In genomic region chr19:35899547-35900214, GRCh38 we compare ENCODE assay signal across 8 cellular contexts. TPM values are rescaled to one million over a fixed set of nuclear protein-coding genes. Genes with fewer than 3 reads are reported as not detected.
DNase-seq lines count a peak whose midpoint lies in the region; ATAC-seq, FAIRE-seq and TF ChIP-seq lines count a peak whose summit lies in the region.

No MANE protein-coding gene starts in this region.

- in situ Hi-C loops in HepG2 (cut with HindIII; ENCODE audit: extremely low pct_ligation_motif_present, low pct_unique_long_range_greater_than_20kb): no loop called here

- CTCF ChIA-PET in A549 (lab: Yijun Ruan, JAX) (interaction anchor here (1.4 to 1.9 kb wide), 3 partner anchors 18 to 33 kb away, joined by 4 to 7 read pairs (median 6); no protein-coding TSS in a partner anchor), HepG2 (lab: Yijun Ruan, JAX; ENCODE audit: low intra/inter-chr PET ratio, low total read pairs) (no interaction called here)

- H3K79me2 ChIP-seq in HepG2 (ENCODE audit: insufficient read depth, low read length): no peaks in the 10 kb centered on the region

- TF ChIP-seq RAD21 in A549 (conservative IDR thresholded peaks at IDR 0.05 in 1 of 2, IDR thresholded peaks at IDR 0.05 in 1 of 2): no peak
- TF ChIP-seq RAD21 in HepG2 (CRISPR knock-in tag; IDR thresholded peaks at IDR 0.05): no peak

- H3K36me3 ChIP-seq in HepG2 (replicated peaks in 1 of 2; ENCODE audit: control insufficient read depth in 1 of 2, insufficient read depth in 2 of 2, low read length in 2 of 2): peaks cover 3 to 16% of the 10 kb centered on the region in 2 experiments; a peak in 2 of 5 replicates

- DNase-seq in A549 (ENCODE audit: low read depth in 1 of 2, low spot score in 1 of 2) (peak; percentile 93 to 98), NCI-H524 treated with DMSO at 0.1 percent for 48 hours (lab: John Stamatoyannopoulos, UW) (peak; percentile 36), dermis blood vessel endothelial cell (peak; percentile 89), HepG2 (ENCODE audit: low spot score) (peak; percentile 47)
- peak; percentile 86 to 90 for DNase-seq in activated CD4-positive, alpha-beta T cell treated with anti-CD3 and anti-CD28 coated beads, Interleukin-2, amount 50 U/mL, for 48 hours
- peak; percentile 86 for DNase-seq in stimulated activated CD4-positive, alpha-beta T cell treated with anti-CD3 and anti-CD28 coated beads, Interleukin-2, amount 100 ng/mL, for 4 hours (ENCODE audit: low read depth)

- peak overlapping the region; percentile 44 for H2AFZ ChIP-seq in HepG2 (ENCODE audit: low read length)

- H4K20me1 ChIP-seq in HepG2 (ENCODE audit: insufficient read depth, low read length): no peaks in the 10 kb centered on the region

- POLR2A ChIA-PET in A549 (lab: Yijun Ruan, JAX) (interaction anchor here (1.0 to 1.4 kb wide), 3 partner anchors 32 to 197 kb away, joined by 4 to 14 read pairs (median 5); no protein-coding TSS in a partner anchor), HepG2 (lab: Yijun Ruan, JAX) (interaction anchor here (1.1 to 1.7 kb wide), 2 partner anchors 32 to 154 kb away, joined by 4 read pairs; partner anchors contain the start of gene THAP8)

- H3K4me3 ChIP-seq in A549 (peak overlapping the region; percentile 84), HepG2 (replicated peaks in 1 of 3; ENCODE audit: insufficient read depth in 1 of 3, low read depth in 2 of 3, low read length in 3 of 3) (peak overlapping the region; percentile 90 to 92 (median 92))

- ATAC-seq in A549 (peak; percentile 85 to 88), GM18517 (IDR thresholded peaks at IDR 0.05; ENCODE audit: unreplicated experiment) (peak; percentile 39), HG03354 (IDR thresholded peaks at IDR 0.05; ENCODE audit: poor library complexity, severe bottlenecking, unreplicated experiment) (peak; percentile 42), HepG2 (peak; percentile 80)

- H3K9me3 ChIP-seq in A549 (no peaks in the 10 kb centered on the region), HepG2 (ENCODE audit: low read length) (no peaks in the 10 kb centered on the region)

- H3K9ac ChIP-seq in HepG2 (ENCODE audit: insufficient read depth, low read depth, low read length): peak overlapping the region; percentile 73

- 1% methylated on average over 36 of the region's 43 CpGs for WGBS in A549 (ENCODE audit: missing lambda C conversion rate)
- WGBS in HepG2 (ENCODE audit: low lambda C conversion rate): under 1% methylated on average over 26 of the region's 43 CpGs

- intact Hi-C loops in HepG2 (cut with micrococcal nuclease; ENCODE audit: unreplicated experiment): loop anchor here (5.0 kb wide), 1 partner anchor 38 kb away; the partner anchor contains the start of gene LRFN3

- peak; percentile 77 for TF ChIP-seq POLR2A in A549 (IDR thresholded peaks at IDR 0.05; ENCODE audit: low read length)
- peak in 1 of 2 experiments; percentile 57; a peak in 2 of 4 replicates for TF ChIP-seq POLR2A in HepG2 (IDR thresholded peaks at IDR 0.05; ENCODE audit: insufficient read depth in 1 of 2, low read depth in 2 of 2, low read length in 2 of 2)

- H3K27ac ChIP-seq in A549: peak overlapping the region; percentile 80 to 89
- peak overlapping the region; percentile 55 for H3K27ac ChIP-seq in HepG2 (ENCODE audit: extremely low read length, insufficient read depth, low read length)

- no TSS peak for BruUV-seq in HepG2 (replicated peaks; lab: Mats Ljungman, UMichigan)

- H3K4me1 ChIP-seq in A549: peaks cover 26% of the 10 kb centered on the region
- H3K4me1 ChIP-seq in HepG2 (ENCODE audit: insufficient read depth, low read length): peaks cover 42% of the 10 kb centered on the region

- no peak for TF ChIP-seq CTCF in A549 (IDR thresholded peaks at IDR 0.05)
- no peak for TF ChIP-seq CTCF in HepG2 (CRISPR knock-in tag; IDR thresholded peaks at IDR 0.05)

- H3K27me3 ChIP-seq in HepG2 (ENCODE audit: control insufficient read depth in 1 of 2, insufficient read depth in 2 of 2, low read length in 2 of 2): 0 out of 5 replicates have a peak, but pooled peaks cover 0 to 9% of the 10 kb centered on the region in 2 experiments

- H3K4me2 ChIP-seq in A549 (peak overlapping the region; percentile 89), HepG2 (ENCODE audit: low read depth, low read length) (peak overlapping the region; percentile 78)

- TF ChIP-seq EP300 in A549 (IDR thresholded peaks at IDR 0.05): no peak; a peak in 1 of 5 replicates
- TF ChIP-seq EP300 in HepG2 (IDR thresholded peaks at IDR 0.05; ENCODE audit: low read depth in 2 of 2, low read length in 2 of 2): peak in 1 of 2 experiments; percentile 25; a peak in 1 of 4 replicates
- TF ChIP-seq EP300 in HepG2 (CRISPR knock-in tag; IDR thresholded peaks at IDR 0.05; ENCODE audit: borderline replicate concordance): no peak

- FAIRE-seq in A549 (lab: Jason Lieb, UNC): peak; percentile 96
- no peak for FAIRE-seq in HepG2 (lab: Jason Lieb, UNC)

RNA-seq across cellular contexts. Expression of gene NFKBID, which starts 0.7 kb away (rescaled TPM):
- 4.0 and 4.1 TPM in 2 replicates for polyA plus RNA-seq in A549 (2011; rRNA removed)
- 9.6 and 11.4 TPM in 2 replicates for polyA plus RNA-seq in A549 (2012; cell fraction: cytosol; rRNA removed)
- polyA plus RNA-seq in A549 (2012; cell fraction: nucleus; rRNA removed): 59.9 and 65.7 TPM in 2 replicates
- polyA plus RNA-seq in A549 (2017; fragmentation: RNase III; extraction: RNeasy Plus Mini Kit Qiagen cat#74134 plus additional on column Dnase treatment): 8.5 to 14.8 TPM (median 9.6 TPM) in 3 replicates
- polyA minus RNA-seq in A549 (2011; rRNA and poly(A)+ RNA removed): 8.8 and 9.4 TPM in 2 replicates
- total RNA-seq in dermis blood vessel endothelial cell: 2.7 and 3.2 TPM in 2 replicates
- total RNA-seq in HepG2 (2016; rRNA removed; fragmentation: Illumina TruSeq; extraction: Trizol): 0.38 and 2.1 TPM in 2 replicates
- 1.1 and 1.7 TPM in 2 replicates for total RNA-seq in HepG2 (2016; cell fraction: cytosol; rRNA removed; fragmentation: Illumina TruSeq; extraction: Trizol; ENCODE audit: low read depth)
- 0.33 and 1.8 TPM in 2 replicates for total RNA-seq in HepG2 (2016; cell fraction: insoluble cytoplasmic fraction; rRNA removed; fragmentation: Illumina TruSeq; extraction: Trizol)
- total RNA-seq in HepG2 (2016; cell fraction: membrane; rRNA removed; fragmentation: Illumina TruSeq; extraction: Trizol): 0.87 and 2.1 TPM in 2 replicates
- 1.2 and 3.4 TPM in 2 replicates for total RNA-seq in HepG2 (2016; cell fraction: nucleus; rRNA removed; fragmentation: Illumina TruSeq; extraction: Trizol)
- 1.6 and 2.3 TPM in 2 replicates for polyA plus RNA-seq in HepG2 (2011; rRNA removed)
- polyA plus RNA-seq in HepG2 (2011; cell fraction: cytosol; rRNA removed): 0.45 and 0.74 TPM in 2 replicates
- polyA plus RNA-seq in HepG2 (2011; cell fraction: nucleus; rRNA removed): 13.5 and 15.3 TPM in 2 replicates
- polyA plus RNA-seq in HepG2 (2012): 0.69 and 1.1 TPM in 2 replicates
- 1.3 and 1.8 TPM in 2 replicates for polyA plus RNA-seq in HepG2 (2016; cell fraction: cytosol; fragmentation: Illumina TruSeq; extraction: Trizol; ENCODE audit: low read depth)
- polyA plus RNA-seq in HepG2 (2016; cell fraction: insoluble cytoplasmic fraction; fragmentation: Illumina TruSeq; extraction: Trizol; ENCODE audit: low read depth): 0.28 and 0.74 TPM in 2 replicates
- 0.70 and 1.0 TPM in 2 replicates for polyA plus RNA-seq in HepG2 (2016; cell fraction: membrane; fragmentation: Illumina TruSeq; extraction: Trizol; ENCODE audit: low read depth)
- polyA plus RNA-seq in HepG2 (2016; cell fraction: nucleus; fragmentation: Illumina TruSeq; extraction: Trizol; ENCODE audit: insufficient read depth, low read depth): 6.4 and 8.2 TPM in 2 replicates
- polyA minus RNA-seq in HepG2 (2011; rRNA and poly(A)+ RNA removed; ENCODE audit: low replicate concordance): 8.6 and 15.8 TPM in 2 replicates
- 2.5 TPM in 1 of 2 replicates, not detected in the other for polyA minus RNA-seq in HepG2 (2011; cell fraction: cytosol; rRNA and poly(A)+ RNA removed)
- polyA minus RNA-seq in HepG2 (2011; cell fraction: nucleus; rRNA and poly(A)+ RNA removed): 7.7 and 8.0 TPM in 2 replicates

RNA-seq across cellular contexts. Expression of gene HCST, which starts 2.6 kb away (rescaled TPM):
- polyA plus RNA-seq in A549 (2011; rRNA removed): 0.19 TPM in 1 of 2 replicates, not detected in the other
- 0.30 and 0.38 TPM in 2 replicates for polyA plus RNA-seq in A549 (2012; cell fraction: cytosol; rRNA removed)
- 0.45 and 0.58 TPM in 2 replicates for polyA plus RNA-seq in A549 (2012; cell fraction: nucleus; rRNA removed)
- 0.49 to 0.69 TPM in 2 of 3 replicates, not detected in the other for polyA plus RNA-seq in A549 (2017; fragmentation: RNase III; extraction: RNeasy Plus Mini Kit Qiagen cat#74134 plus additional on column Dnase treatment)
- polyA minus RNA-seq in A549 (2011; rRNA and poly(A)+ RNA removed): 2.2 TPM in 1 of 2 replicates, not detected in the other
- 0.19 TPM in 1 of 2 replicates, not detected in the other for total RNA-seq in dermis blood vessel endothelial cell
- 0.24 TPM in 1 of 2 replicates, not detected in the other for total RNA-seq in HepG2 (2016; rRNA removed; fragmentation: Illumina TruSeq; extraction: Trizol)
- total RNA-seq in HepG2 (2016; cell fraction: cytosol; rRNA removed; fragmentation: Illumina TruSeq; extraction: Trizol; ENCODE audit: low read depth): 0.79 TPM in 1 of 2 replicates, not detected in the other
- not detected in 2 replicates for total RNA-seq in HepG2 (2016; cell fraction: insoluble cytoplasmic fraction; rRNA removed; fragmentation: Illumina TruSeq; extraction: Trizol)
- 0.65 TPM in 1 of 2 replicates, not detected in the other for total RNA-seq in HepG2 (2016; cell fraction: membrane; rRNA removed; fragmentation: Illumina TruSeq; extraction: Trizol)
- total RNA-seq in HepG2 (2016; cell fraction: nucleus; rRNA removed; fragmentation: Illumina TruSeq; extraction: Trizol): not detected in 2 replicates
- 1.2 and 2.3 TPM in 2 replicates for polyA plus RNA-seq in HepG2 (2011; rRNA removed)
- 2.2 TPM in 2 replicates for polyA plus RNA-seq in HepG2 (2011; cell fraction: cytosol; rRNA removed)
- polyA plus RNA-seq in HepG2 (2011; cell fraction: nucleus; rRNA removed): 0.64 and 0.72 TPM in 2 replicates
- 0.37 and 0.60 TPM in 2 replicates for polyA plus RNA-seq in HepG2 (2012)
- 0.61 TPM in 1 of 2 replicates, not detected in the other for polyA plus RNA-seq in HepG2 (2016; cell fraction: cytosol; fragmentation: Illumina TruSeq; extraction: Trizol; ENCODE audit: low read depth)
- polyA plus RNA-seq in HepG2 (2016; cell fraction: insoluble cytoplasmic fraction; fragmentation: Illumina TruSeq; extraction: Trizol; ENCODE audit: low read depth): not detected in 2 replicates
- not detected in 2 replicates for polyA plus RNA-seq in HepG2 (2016; cell fraction: membrane; fragmentation: Illumina TruSeq; extraction: Trizol; ENCODE audit: low read depth)
- 1.6 TPM in 2 replicates for polyA plus RNA-seq in HepG2 (2016; cell fraction: nucleus; fragmentation: Illumina TruSeq; extraction: Trizol; ENCODE audit: insufficient read depth, low read depth)
- 0.77 and 4.2 TPM in 2 replicates for polyA minus RNA-seq in HepG2 (2011; rRNA and poly(A)+ RNA removed; ENCODE audit: low replicate concordance)
- polyA minus RNA-seq in HepG2 (2011; cell fraction: cytosol; rRNA and poly(A)+ RNA removed): not detected in 2 replicates
- not detected in 2 replicates for polyA minus RNA-seq in HepG2 (2011; cell fraction: nucleus; rRNA and poly(A)+ RNA removed)

RNA-seq across cellular contexts. Expression of gene TYROBP, which starts 8.4 kb away (rescaled TPM):
- polyA plus RNA-seq in A549 (2011; rRNA removed) (not detected in 2 replicates), A549 (2017; fragmentation: RNase III; extraction: RNeasy Plus Mini Kit Qiagen cat#74134 plus additional on column Dnase treatment) (0.21 TPM in 1 of 3 replicates, not detected in the others), HepG2 (2011; rRNA removed) (0.20 TPM in 1 of 2 replicates, not detected in the other)
- 0.14 and 0.34 TPM in 2 replicates for polyA plus RNA-seq in A549 (2012; cell fraction: cytosol; rRNA removed)
- 0.29 TPM in 1 of 2 replicates, not detected in the other for polyA plus RNA-seq in A549 (2012; cell fraction: nucleus; rRNA removed)
- polyA minus RNA-seq in A549 (2011; rRNA and poly(A)+ RNA removed): 2.1 TPM in 1 of 2 replicates, not detected in the other
- total RNA-seq in dermis blood vessel endothelial cell (not detected in 2 replicates), HepG2 (2016; rRNA removed; fragmentation: Illumina TruSeq; extraction: Trizol) (not detected in 2 replicates)
- total RNA-seq in HepG2 (2016; cell fraction: cytosol; rRNA removed; fragmentation: Illumina TruSeq; extraction: Trizol; ENCODE audit: low read depth): not detected in 2 replicates
- total RNA-seq in HepG2 (2016; cell fraction: insoluble cytoplasmic fraction; rRNA removed; fragmentation: Illumina TruSeq; extraction: Trizol): not detected in 2 replicates
- not detected in 2 replicates for total RNA-seq in HepG2 (2016; cell fraction: membrane; rRNA removed; fragmentation: Illumina TruSeq; extraction: Trizol)
- not detected in 2 replicates for total RNA-seq in HepG2 (2016; cell fraction: nucleus; rRNA removed; fragmentation: Illumina TruSeq; extraction: Trizol)
- polyA plus RNA-seq in HepG2 (2011; cell fraction: cytosol; rRNA removed): not detected in 2 replicates
- not detected in 2 replicates for polyA plus RNA-seq in HepG2 (2011; cell fraction: nucleus; rRNA removed)
- polyA plus RNA-seq in HepG2 (2012): not detected in 2 replicates
- not detected in 2 replicates for polyA plus RNA-seq in HepG2 (2016; cell fraction: cytosol; fragmentation: Illumina TruSeq; extraction: Trizol; ENCODE audit: low read depth)
- polyA plus RNA-seq in HepG2 (2016; cell fraction: insoluble cytoplasmic fraction; fragmentation: Illumina TruSeq; extraction: Trizol; ENCODE audit: low read depth): not detected in 2 replicates
- not detected in 2 replicates for polyA plus RNA-seq in HepG2 (2016; cell fraction: membrane; fragmentation: Illumina TruSeq; extraction: Trizol; ENCODE audit: low read depth)
- polyA plus RNA-seq in HepG2 (2016; cell fraction: nucleus; fragmentation: Illumina TruSeq; extraction: Trizol; ENCODE audit: insufficient read depth, low read depth): not detected in 2 replicates
- polyA minus RNA-seq in HepG2 (2011; rRNA and poly(A)+ RNA removed; ENCODE audit: low replicate concordance): not detected in 2 replicates
- polyA minus RNA-seq in HepG2 (2011; cell fraction: cytosol; rRNA and poly(A)+ RNA removed): not detected in 2 replicates
- polyA minus RNA-seq in HepG2 (2011; cell fraction: nucleus; rRNA and poly(A)+ RNA removed): not detected in 2 replicates

RNA-seq across cellular contexts. Expression of gene APLP1, which starts 31.3 kb away (rescaled TPM):
- polyA plus RNA-seq in A549 (2011; rRNA removed): 55.3 and 60.4 TPM in 2 replicates
- polyA plus RNA-seq in A549 (2012; cell fraction: cytosol; rRNA removed): 63.3 and 100 TPM in 2 replicates
- polyA plus RNA-seq in A549 (2012; cell fraction: nucleus; rRNA removed): 124 and 186 TPM in 2 replicates
- polyA plus RNA-seq in A549 (2017; fragmentation: RNase III; extraction: RNeasy Plus Mini Kit Qiagen cat#74134 plus additional on column Dnase treatment): 52.1 to 54.8 TPM (median 54.7 TPM) in 3 replicates
- polyA minus RNA-seq in A549 (2011; rRNA and poly(A)+ RNA removed): 21.6 and 32.7 TPM in 2 replicates
- 1.9 and 2.5 TPM in 2 replicates for total RNA-seq in dermis blood vessel endothelial cell
- total RNA-seq in HepG2 (2016; rRNA removed; fragmentation: Illumina TruSeq; extraction: Trizol): 2.3 and 2.9 TPM in 2 replicates
- 0.79 and 1.7 TPM in 2 replicates for total RNA-seq in HepG2 (2016; cell fraction: cytosol; rRNA removed; fragmentation: Illumina TruSeq; extraction: Trizol; ENCODE audit: low read depth)
- total RNA-seq in HepG2 (2016; cell fraction: insoluble cytoplasmic fraction; rRNA removed; fragmentation: Illumina TruSeq; extraction: Trizol): 0.65 and 3.2 TPM in 2 replicates
- total RNA-seq in HepG2 (2016; cell fraction: membrane; rRNA removed; fragmentation: Illumina TruSeq; extraction: Trizol): 0.83 and 1.4 TPM in 2 replicates
- total RNA-seq in HepG2 (2016; cell fraction: nucleus; rRNA removed; fragmentation: Illumina TruSeq; extraction: Trizol): 2.7 and 3.8 TPM in 2 replicates
- 2.0 and 3.1 TPM in 2 replicates for polyA plus RNA-seq in HepG2 (2011; rRNA removed)
- polyA plus RNA-seq in HepG2 (2011; cell fraction: cytosol; rRNA removed): 1.0 and 2.3 TPM in 2 replicates
- 2.4 and 4.2 TPM in 2 replicates for polyA plus RNA-seq in HepG2 (2011; cell fraction: nucleus; rRNA removed)
- polyA plus RNA-seq in HepG2 (2012): 0.70 and 1.2 TPM in 2 replicates
- polyA plus RNA-seq in HepG2 (2016; cell fraction: cytosol; fragmentation: Illumina TruSeq; extraction: Trizol; ENCODE audit: low read depth): 1.1 and 1.4 TPM in 2 replicates
- 1.4 and 4.4 TPM in 2 replicates for polyA plus RNA-seq in HepG2 (2016; cell fraction: insoluble cytoplasmic fraction; fragmentation: Illumina TruSeq; extraction: Trizol; ENCODE audit: low read depth)
- 2.2 and 3.5 TPM in 2 replicates for polyA plus RNA-seq in HepG2 (2016; cell fraction: membrane; fragmentation: Illumina TruSeq; extraction: Trizol; ENCODE audit: low read depth)
- 9.5 and 10.5 TPM in 2 replicates for polyA plus RNA-seq in HepG2 (2016; cell fraction: nucleus; fragmentation: Illumina TruSeq; extraction: Trizol; ENCODE audit: insufficient read depth, low read depth)
- 0.51 and 2.8 TPM in 2 replicates for polyA minus RNA-seq in HepG2 (2011; rRNA and poly(A)+ RNA removed; ENCODE audit: low replicate concordance)
- polyA minus RNA-seq in HepG2 (2011; cell fraction: cytosol; rRNA and poly(A)+ RNA removed): 0.35 and 1.8 TPM in 2 replicates
- polyA minus RNA-seq in HepG2 (2011; cell fraction: nucleus; rRNA and poly(A)+ RNA removed): 1.2 TPM in 1 of 2 replicates, not detected in the other

RNA-seq across cellular contexts. Expression of gene LRFN3, which starts 36.5 kb away (rescaled TPM):
- polyA plus RNA-seq in A549 (2011; rRNA removed): 2.4 and 3.1 TPM in 2 replicates
- polyA plus RNA-seq in A549 (2012; cell fraction: cytosol; rRNA removed): 9.8 and 16.4 TPM in 2 replicates
- polyA plus RNA-seq in A549 (2012; cell fraction: nucleus; rRNA removed): 13.2 and 22.2 TPM in 2 replicates
- polyA plus RNA-seq in A549 (2017; fragmentation: RNase III; extraction: RNeasy Plus Mini Kit Qiagen cat#74134 plus additional on column Dnase treatment): 12.8 to 17.1 TPM (median 16.6 TPM) in 3 replicates
- polyA minus RNA-seq in A549 (2011; rRNA and poly(A)+ RNA removed): 2.1 and 2.9 TPM in 2 replicates
- total RNA-seq in dermis blood vessel endothelial cell: 3.6 and 3.7 TPM in 2 replicates
- total RNA-seq in HepG2 (2016; rRNA removed; fragmentation: Illumina TruSeq; extraction: Trizol): 1.1 and 1.6 TPM in 2 replicates
- total RNA-seq in HepG2 (2016; cell fraction: cytosol; rRNA removed; fragmentation: Illumina TruSeq; extraction: Trizol; ENCODE audit: low read depth): 0.40 and 0.79 TPM in 2 replicates
- 0.77 and 1.4 TPM in 2 replicates for total RNA-seq in HepG2 (2016; cell fraction: insoluble cytoplasmic fraction; rRNA removed; fragmentation: Illumina TruSeq; extraction: Trizol)
- 3.2 and 3.3 TPM in 2 replicates for total RNA-seq in HepG2 (2016; cell fraction: membrane; rRNA removed; fragmentation: Illumina TruSeq; extraction: Trizol)
- total RNA-seq in HepG2 (2016; cell fraction: nucleus; rRNA removed; fragmentation: Illumina TruSeq; extraction: Trizol): 1.0 and 1.3 TPM in 2 replicates
- 0.74 and 0.91 TPM in 2 replicates for polyA plus RNA-seq in HepG2 (2011; rRNA removed)
- 0.47 and 0.78 TPM in 2 replicates for polyA plus RNA-seq in HepG2 (2011; cell fraction: cytosol; rRNA removed)
- 3.4 TPM in 2 replicates for polyA plus RNA-seq in HepG2 (2011; cell fraction: nucleus; rRNA removed)
- polyA plus RNA-seq in HepG2 (2012): 2.5 and 3.6 TPM in 2 replicates
- 2.6 TPM in 2 replicates for polyA plus RNA-seq in HepG2 (2016; cell fraction: cytosol; fragmentation: Illumina TruSeq; extraction: Trizol; ENCODE audit: low read depth)
- polyA plus RNA-seq in HepG2 (2016; cell fraction: insoluble cytoplasmic fraction; fragmentation: Illumina TruSeq; extraction: Trizol; ENCODE audit: low read depth): 4.2 and 5.4 TPM in 2 replicates
- 8.0 and 8.2 TPM in 2 replicates for polyA plus RNA-seq in HepG2 (2016; cell fraction: membrane; fragmentation: Illumina TruSeq; extraction: Trizol; ENCODE audit: low read depth)
- 3.9 and 5.6 TPM in 2 replicates for polyA plus RNA-seq in HepG2 (2016; cell fraction: nucleus; fragmentation: Illumina TruSeq; extraction: Trizol; ENCODE audit: insufficient read depth, low read depth)
- polyA minus RNA-seq in HepG2 (2011; rRNA and poly(A)+ RNA removed; ENCODE audit: low replicate concordance): 1.2 and 2.4 TPM in 2 replicates
- 2.5 and 3.3 TPM in 2 replicates for polyA minus RNA-seq in HepG2 (2011; cell fraction: cytosol; rRNA and poly(A)+ RNA removed)
- 1.8 and 3.2 TPM in 2 replicates for polyA minus RNA-seq in HepG2 (2011; cell fraction: nucleus; rRNA and poly(A)+ RNA removed)

Comparison
In these comparisons a context has a peak if more than half of its experiments do, and no peak if none do; other contexts are left out.
1. Peak in every context shown above with its lines: DNase-seq, ATAC-seq, H3K4me3 ChIP-seq and H3K27ac ChIP-seq.
2. DNase-seq: peak in every context shown above with its lines; median percentile 96 in A549; 89 in dermis blood vessel endothelial cell; 88 in activated CD4-positive, alpha-beta T cell treated with anti-CD3 and anti-CD28 coated beads, Interleukin-2, amount 50 U/mL, for 48 hours; 86 in stimulated activated CD4-positive, alpha-beta T cell treated with anti-CD3 and anti-CD28 coated beads, Interleukin-2, amount 100 ng/mL, for 4 hours; 47 in HepG2; 36 in NCI-H524 treated with DMSO at 0.1 percent for 48 hours.